In genomic region chr20:3820048-3820900, GRCh38 we compare ENCODE assay signal across 7 cellular contexts. TPM values are rescaled to one million over a fixed set of nuclear protein-coding genes. Genes with fewer than 3 reads are reported as not detected.
DNase-seq lines count a peak whose midpoint lies in the region; ATAC-seq, FAIRE-seq and TF ChIP-seq lines count a peak whose summit lies in the region.

Gene AP5S1, plus strand, starts transcription at chr20:3820547. Its CDS starts 1,571 bp downstream, at chr20:3822118.

- TF ChIP-seq CTCF in astrocyte (IDR thresholded peaks at IDR 0.05; ENCODE audit: insufficient read depth, low read depth, low read length) (peak; percentile 67), hepatocyte (IDR thresholded peaks at IDR 0.05; ENCODE audit: poor library complexity) (peak; percentile 100), retinal pigment epithelial cell (conservative IDR thresholded peaks at IDR 0.05; ENCODE audit: low read depth, low read length) (peak; percentile 75)

- peak within 1 kb of the TSS; percentile 97 for H3K4me2 ChIP-seq in astrocyte (ENCODE audit: low read length)
- H3K4me2 ChIP-seq in hepatocyte: peak within 1 kb of the TSS; percentile 84

- no peaks in the 10 kb centered on the region for H3K9me3 ChIP-seq in astrocyte (ENCODE audit: insufficient read depth, low read depth, low read length)
- H3K9me3 ChIP-seq in hepatocyte (ENCODE audit: low read depth): no peaks in the 10 kb centered on the region

- H3K27me3 Mint-ChIP-seq in astrocyte (ENCODE audit: low read depth, unreplicated experiment): peaks cover 9% of the 10 kb centered on the region

- H3K27ac Mint-ChIP-seq in astrocyte (ENCODE audit: unreplicated experiment): peak within 1 kb of the TSS; percentile 81

- H3K36me3 ChIP-seq in astrocyte (ENCODE audit: insufficient read depth, low read length): peaks cover 11% of the 10 kb centered on the region
- no peaks in the 10 kb centered on the region for H3K36me3 ChIP-seq in hepatocyte (replicated peaks; ENCODE audit: insufficient read depth, low read depth)

- WGBS in hepatocyte (ENCODE audit: low lambda C conversion rate, missing lambda C conversion rate): 1% methylated on average over 94 of the region's 96 CpGs

- DNase-seq in GM18507 (ENCODE audit: extremely low spot score, insufficient read length, low read depth): peak; percentile 89
- peak; percentile 95 for DNase-seq in NCI-H2029 (lab: John Stamatoyannopoulos, UW)
- DNase-seq in T-helper 22 cell (ENCODE audit: low read depth): peak; percentile 87
- peak; percentile 92 for DNase-seq in astrocyte (ENCODE audit: low read depth)
- peak; percentile 98 for DNase-seq in hepatocyte (ENCODE audit: low spot score)
- peak; percentile 84 for DNase-seq in retinal pigment epithelial cell (ENCODE audit: low read depth)

- H3K4me1 ChIP-seq in astrocyte (ENCODE audit: insufficient read depth, low read length) (peaks cover 15% of the 10 kb centered on the region), hepatocyte (ENCODE audit: insufficient read depth) (peaks cover 7% of the 10 kb centered on the region)

- H3K79me2 ChIP-seq in astrocyte (ENCODE audit: insufficient read depth, low read length) (peaks cover 15% of the 10 kb centered on the region), hepatocyte (peaks cover 11% of the 10 kb centered on the region)

- H4K20me1 ChIP-seq in astrocyte (ENCODE audit: insufficient read depth, low read length): no peaks in the 10 kb centered on the region
- no peaks in the 10 kb centered on the region for H4K20me1 ChIP-seq in hepatocyte (ENCODE audit: insufficient read depth, poor library complexity, severe bottlenecking)

- peak; percentile 77 for ATAC-seq in HG02981 (IDR thresholded peaks at IDR 0.05; ENCODE audit: unreplicated experiment)

- FAIRE-seq in GM18507 (lab: Jason Lieb, UNC) (peak; percentile 92), astrocyte (lab: Jason Lieb, UNC) (no peak)

- peaks cover 7% of the 10 kb centered on the region for H3K4me1 Mint-ChIP-seq in astrocyte (ENCODE audit: low read depth, unreplicated experiment)

- peak within 1 kb of the TSS; percentile 98 for H2AFZ ChIP-seq in astrocyte (ENCODE audit: low read depth, low read length)
- H2AFZ ChIP-seq in hepatocyte: peak within 1 kb of the TSS; percentile 53

- no peaks in the 10 kb centered on the region for H3K27me3 ChIP-seq in astrocyte (ENCODE audit: insufficient read depth, low read length)
- no peaks in the 10 kb centered on the region for H3K27me3 ChIP-seq in hepatocyte

- no peaks in the 10 kb centered on the region for H3K9me2 ChIP-seq in hepatocyte (replicated peaks; ENCODE audit: insufficient read depth)

- peak within 1 kb of the TSS; percentile 92 for H3K4me3 Mint-ChIP-seq in astrocyte (ENCODE audit: unreplicated experiment)

- H3K4me3 ChIP-seq in astrocyte (ENCODE audit: insufficient read depth, low read depth, low read length) (peak within 1 kb of the TSS; percentile 94), hepatocyte (peak within 1 kb of the TSS; percentile 62), retinal pigment epithelial cell (ENCODE audit: low read length) (peak within 1 kb of the TSS; percentile 86)

- no peaks in the 10 kb centered on the region for H3K9me3 Mint-ChIP-seq in astrocyte (ENCODE audit: unreplicated experiment)

- H3K36me3 Mint-ChIP-seq in astrocyte (ENCODE audit: low read depth, unreplicated experiment): peaks cover 2% of the 10 kb centered on the region

- H3K9ac ChIP-seq in astrocyte (ENCODE audit: low read length): peak within 1 kb of the TSS; percentile 99

- H3K27ac ChIP-seq in astrocyte (ENCODE audit: low read depth, low read length) (peak within 1 kb of the TSS; percentile 100), hepatocyte (peak within 1 kb of the TSS; percentile 96)

RNA-seq across cellular contexts. Expression of gene AP5S1, which starts in this region (rescaled TPM):
- total RNA-seq in astrocyte (12.6 TPM in 2 replicates), hepatocyte (13.8 and 15.9 TPM in 2 replicates)
- polyA plus RNA-seq in hepatocyte: 19.7 and 21.8 TPM in 2 replicates

Comparison
In these comparisons a context has a peak if more than half of its experiments do, and no peak if none do; other contexts are left out.
1. Peak in every context shown above with its lines: DNase-seq, ATAC-seq, H3K4me3 ChIP-seq and H3K27ac ChIP-seq.